In genomic region chr3:125996751-125997150, GRCh38 we compare ENCODE assay signal across 6 cellular contexts. TPM values are rescaled to one million over a fixed set of nuclear protein-coding genes. Genes with fewer than 3 reads are reported as not detected.
"Had no signal": no experiment of that assay in that cellular context is flagged by ENCODE, and none has a peak within 500 bp of the region (broad histone marks: within the 10 kb centered on the region; RNA-seq: fewer than 3 reads in every experiment).

No MANE protein-coding gene starts in this region.

RNA-seq across cellular contexts. Expression of gene ROPN1B, which starts 27.8 kb away (rescaled TPM):
- total RNA-seq: GM23248, GM23338, H1, H7, H9, HFFc6 had no signal
- polyA plus RNA-seq: GM23248, GM23338 had no signal
